In genomic region chr2:218781691-218782528, GRCh38 we compare ENCODE assay signal across 1 cellular context.
TF ChIP-seq lines count a peak whose summit lies in the region.

Gene CYP27A1, plus strand, starts transcription at chr2:218782147. Its CDS starts 36 bp downstream, at chr2:218782183.

TF ChIP-seq in HepG2, 621 proteins besides CTCF, POLR2A, EP300 and RAD21 (continued from another document and continues in another):
- TF ChIP-seq ATF6 (CRISPR knock-in tag; conservative IDR thresholded peaks at IDR 0.05) (no peak), ZNF510 (CRISPR knock-in tag; IDR thresholded peaks at IDR 0.05; ENCODE audit: low read depth) (peak; percentile 95), CCAR2 (optimal IDR thresholded peaks at IDR 0.05; ENCODE audit: low read depth, low read length) (no peak), ZNF773 (CRISPR knock-in tag; IDR thresholded peaks at IDR 0.05; ENCODE audit: borderline replicate concordance) (peak; percentile 72; the same call in 1 of the 2 replicates), ZNF446 (CRISPR knock-in tag; IDR thresholded peaks at IDR 0.05) (peak; percentile 95; the same call in 1 of the 2 replicates), ZMYM3 (CRISPR knock-in tag; IDR thresholded peaks at IDR 0.05) (no peak), SALL2 (CRISPR knock-in tag; IDR thresholded peaks at IDR 0.05) (peak; percentile 99), ZNF547 (CRISPR knock-in tag; IDR thresholded peaks at IDR 0.05) (peak; percentile 97), SKI (IDR thresholded peaks at IDR 0.05; ENCODE audit: partially characterized antibody) (peak; percentile 90), PATZ1 (CRISPR knock-in tag; IDR thresholded peaks at IDR 0.05) (peak; percentile 89), ZNF850 (CRISPR knock-in tag; conservative IDR thresholded peaks at IDR 0.05) (0 out of 2 replicates have a peak, but pooled peaks have one; percentile 74), PHB2 (IDR thresholded peaks at IDR 0.05; ENCODE audit: partially characterized antibody) (no peak), PCBP2 (optimal IDR thresholded peaks at IDR 0.05; ENCODE audit: low read depth, low read length, poor library complexity, severe bottlenecking) (no peak), MTERF4 (CRISPR knock-in tag; IDR thresholded peaks at IDR 0.05) (peak; percentile 88; the same call in 1 of the 2 replicates), ZNF512B (CRISPR knock-in tag; IDR thresholded peaks at IDR 0.05; ENCODE audit: borderline replicate concordance) (peak; percentile 96), MNT (IDR thresholded peaks at IDR 0.05) (no peak), ZBTB7A (CRISPR knock-in tag; IDR thresholded peaks at IDR 0.05) (peak; percentile 83), ARID2 (CRISPR knock-in tag; IDR thresholded peaks at IDR 0.05; ENCODE audit: borderline replicate concordance) (no peak; the same call in 1 of the 2 replicates), ZNF652 (CRISPR knock-in tag; IDR thresholded peaks at IDR 0.05; ENCODE audit: borderline replicate concordance, low read depth) (no peak), ZNF781 (CRISPR knock-in tag; IDR thresholded peaks at IDR 0.05; ENCODE audit: borderline replicate concordance, not compliant biosample characterization) (peak; percentile 96), ZNF180 (CRISPR knock-in tag; IDR thresholded peaks at IDR 0.05; ENCODE audit: borderline replicate concordance, low read depth) (peak; percentile 30; the same call in 1 of the 2 replicates), ZNF264 (CRISPR knock-in tag; IDR thresholded peaks at IDR 0.05) (peak; percentile 83), ZC3H4 (CRISPR knock-in tag; IDR thresholded peaks at IDR 0.05; ENCODE audit: borderline replicate concordance) (peak; percentile 26), ZNF558 (CRISPR knock-in tag; IDR thresholded peaks at IDR 0.05; ENCODE audit: borderline replicate concordance) (peak; percentile 98; the same call in 1 of the 2 replicates), NFATC3 (CRISPR knock-in tag; IDR thresholded peaks at IDR 0.05) (peak; percentile 44; the same call in 1 of the 2 replicates), ZNF724P (CRISPR knock-in tag; IDR thresholded peaks at IDR 0.05; ENCODE audit: borderline replicate concordance) (peak; percentile 92), GTF3A (CRISPR knock-in tag; conservative IDR thresholded peaks at IDR 0.05) (0 out of 2 replicates have a peak, but pooled peaks have one; percentile 76), ZNF260 (CRISPR knock-in tag; IDR thresholded peaks at IDR 0.05; ENCODE audit: borderline replicate concordance, low read depth) (0 out of 2 replicates have a peak, but pooled peaks have one; percentile 42), SCMH1 (CRISPR knock-in tag; IDR thresholded peaks at IDR 0.05; ENCODE audit: borderline replicate concordance) (no peak), ZNF343 (CRISPR knock-in tag; IDR thresholded peaks at IDR 0.05) (peak; percentile 97), POGZ (CRISPR knock-in tag; IDR thresholded peaks at IDR 0.05) (peak; percentile 45), SSRP1 (CRISPR knock-in tag; IDR thresholded peaks at IDR 0.05) (peak; percentile 45; the same call in 1 of the 2 replicates), MIER3 (CRISPR knock-in tag; IDR thresholded peaks at IDR 0.05; ENCODE audit: borderline replicate concordance) (peak; percentile 65; the same call in 1 of the 2 replicates), RCOR2 (CRISPR knock-in tag; IDR thresholded peaks at IDR 0.05) (no peak), ZNF337 (CRISPR knock-in tag; IDR thresholded peaks at IDR 0.05; ENCODE audit: borderline replicate concordance, low read depth) (no peak), ATF7-NPFF (CRISPR knock-in tag; IDR thresholded peaks at IDR 0.05; ENCODE audit: low read depth) (peak; percentile 95), XBP1 (CRISPR knock-in tag; IDR thresholded peaks at IDR 0.05) (no peak), ZNF839 (CRISPR knock-in tag; IDR thresholded peaks at IDR 0.05; ENCODE audit: borderline replicate concordance) (peak; percentile 88), SRY (CRISPR knock-in tag; IDR thresholded peaks at IDR 0.05) (peak; percentile 91), MTA1 (CRISPR knock-in tag; IDR thresholded peaks at IDR 0.05; ENCODE audit: borderline replicate concordance) (peak; percentile 100), TEAD3 (CRISPR knock-in tag; optimal IDR thresholded peaks at IDR 0.05; ENCODE audit: borderline replicate concordance) (peak; percentile 12), CSRNP1 (CRISPR knock-in tag; IDR thresholded peaks at IDR 0.05) (peak; percentile 99), FIP1L1 (IDR thresholded peaks at IDR 0.05; ENCODE audit: borderline replicate concordance, insufficient read depth, low read depth, low read length) (0 out of 2 replicates have a peak, but pooled peaks have one; percentile 54), ZFP37 (CRISPR knock-in tag; IDR thresholded peaks at IDR 0.05; ENCODE audit: borderline replicate concordance) (no peak), CREBL2 (CRISPR knock-in tag; IDR thresholded peaks at IDR 0.05; ENCODE audit: borderline replicate concordance) (peak; percentile 48; the same call in 1 of the 2 replicates), TBL1XR1 (IDR thresholded peaks at IDR 0.05; ENCODE audit: borderline replicate concordance, low read length, partially characterized antibody) (peak; percentile 22), ZNF253 (CRISPR knock-in tag; IDR thresholded peaks at IDR 0.05; ENCODE audit: borderline replicate concordance) (no peak), CERS6 (CRISPR knock-in tag; IDR thresholded peaks at IDR 0.05) (peak; percentile 37; the same call in 1 of the 2 replicates), PHF21A (CRISPR knock-in tag; IDR thresholded peaks at IDR 0.05) (peak; percentile 82), ZNF562 (CRISPR knock-in tag; IDR thresholded peaks at IDR 0.05; ENCODE audit: borderline replicate concordance) (no peak), ZNF75D (CRISPR knock-in tag; IDR thresholded peaks at IDR 0.05; ENCODE audit: borderline replicate concordance) (no peak), E2F1 (CRISPR knock-in tag; IDR thresholded peaks at IDR 0.05) (peak; percentile 92), ZBTB14 (CRISPR knock-in tag; IDR thresholded peaks at IDR 0.05) (peak; percentile 52; the same call in 1 of the 2 replicates), RFX1 (IDR thresholded peaks at IDR 0.05) (no peak), ZSCAN12 (CRISPR knock-in tag; IDR thresholded peaks at IDR 0.05) (peak; percentile 67; the same call in 1 of the 2 replicates), PHF5A (CRISPR knock-in tag; IDR thresholded peaks at IDR 0.05; ENCODE audit: low read depth, unreplicated experiment) (peak; percentile 27)
